8 cellular contexts compared by ENCODE assay signal in genomic region chr15:39874890-39875549, GRCh38. TPM values are rescaled to one million over a fixed set of nuclear protein-coding genes. Genes with fewer than 3 reads are reported as not detected.
A peak's percentile ranks its signal among the peaks of the same experiment; 100 is the strongest.
DNase-seq lines count a peak whose midpoint lies in the region; ATAC-seq and TF ChIP-seq lines count a peak whose summit lies in the region.

No MANE protein-coding gene starts in this region.

- H3K9ac ChIP-seq in DND-41 (ENCODE audit: low read depth, low read length): no peak overlapping the region

- peak; percentile 47; the same call in 1 of the 3 replicates for ATAC-seq in DND-41 (ENCODE audit: insufficient read depth, low read depth)
- peak; percentile 55 for ATAC-seq in esophagus mucosa
- no peak for ATAC-seq in HG03025 (IDR thresholded peaks at IDR 0.05; ENCODE audit: low FRiP score, unreplicated experiment)

- H3K4me2 ChIP-seq in DND-41 (ENCODE audit: insufficient read depth, low read length): no peak overlapping the region

- H3K4me1 ChIP-seq in DND-41 (ENCODE audit: insufficient read depth, low read length): no peaks in the 10 kb centered on the region

- H3K36me3 ChIP-seq in DND-41 (ENCODE audit: insufficient read depth, low read length): no peaks in the 10 kb centered on the region

- no peaks in the 10 kb centered on the region for H3K9me3 ChIP-seq in DND-41 (ENCODE audit: insufficient read depth, low read length, severe bottlenecking)

- peak; percentile 21 for DNase-seq in DND-41
- DNase-seq in HL-60 (ENCODE audit: low read depth in 1 of 2, low spot score in 1 of 2): peak in 1 of 2 experiments; percentile 37
- DNase-seq in SK-MEL-5 (ENCODE audit: low read depth, low spot score): peak; percentile 69
- peak; percentile 41 for DNase-seq in renal cortical epithelial cell (ENCODE audit: low read depth)
- DNase-seq in HK-2 (ENCODE audit: unreplicated experiment): no peak
- no peak for DNase-seq in A172 (ENCODE audit: low spot score)

- H2AFZ ChIP-seq in DND-41 (ENCODE audit: low read depth, low read length): no peak overlapping the region

- H4K20me1 ChIP-seq in DND-41 (ENCODE audit: insufficient read depth, low read length): no peaks in the 10 kb centered on the region

- H3K27me3 ChIP-seq in DND-41 (ENCODE audit: insufficient read depth, low read length, poor library complexity) (peaks cover under 1% of the 10 kb centered on the region), HL-60 (ENCODE audit: insufficient read depth, poor library complexity, severe bottlenecking) (no peaks in the 10 kb centered on the region)

- no peak overlapping the region for H3K4me3 ChIP-seq in DND-41 (ENCODE audit: low read depth in 1 of 2, low read length in 2 of 2)
- H3K4me3 ChIP-seq in HL-60 (replicated peaks; ENCODE audit: insufficient read depth, low read length): no peak overlapping the region

- in situ Hi-C loops in SK-MEL-5 (cut with HindIII; ENCODE audit: low pct_unique_long_range_greater_than_20kb, low sequenced_read_pairs): no loop called here

- no peaks in the 10 kb centered on the region for H3K79me2 ChIP-seq in DND-41 (ENCODE audit: insufficient read depth, low read length)

- H3K27ac ChIP-seq in DND-41 (ENCODE audit: low read length) (no peak overlapping the region), HL-60 (replicated peaks) (no peak overlapping the region)

- TF ChIP-seq CTCF in DND-41 (IDR thresholded peaks at IDR 0.05; ENCODE audit: borderline replicate concordance, extremely low read depth, low read length, poor library complexity, severe bottlenecking) (peak; percentile 68), HL-60 (IDR thresholded peaks at IDR 0.05; ENCODE audit: insufficient read depth, low read length) (peak; percentile 43)

RNA-seq across cellular contexts. Expression of gene GPR176, which starts 45.0 kb away (rescaled TPM):
- 5.3 and 6.3 TPM in 2 replicates for total RNA-seq in SK-MEL-5 (2014; rRNA removed; shearing (Covaris generic))
- 6.2 and 8.7 TPM in 2 replicates for polyA plus RNA-seq in SK-MEL-5 (2015; cell fraction: cytosol; rRNA removed)
- 3.3 and 3.5 TPM in 2 replicates for polyA plus RNA-seq in SK-MEL-5 (2015; cell fraction: nucleus; rRNA removed)
- total RNA-seq in esophagus mucosa (0.40 TPM), renal cortical epithelial cell (48.8 and 97.2 TPM in 2 replicates)
- total RNA-seq in A172 (2014; rRNA removed; shearing (Covaris generic)): 60.0 and 65.6 TPM in 2 replicates

RNA-seq across cellular contexts. Expression of gene EIF2AK4, which starts 58.9 kb away (rescaled TPM):
- 68.1 and 71.2 TPM in 2 replicates for total RNA-seq in SK-MEL-5 (2014; rRNA removed; shearing (Covaris generic))
- polyA plus RNA-seq in SK-MEL-5 (2015; cell fraction: cytosol; rRNA removed): 49.6 and 64.9 TPM in 2 replicates
- 28.3 and 30.2 TPM in 2 replicates for polyA plus RNA-seq in SK-MEL-5 (2015; cell fraction: nucleus; rRNA removed)
- total RNA-seq in esophagus mucosa (17.4 TPM), renal cortical epithelial cell (86.1 and 88.3 TPM in 2 replicates)
- total RNA-seq in A172 (2014; rRNA removed; shearing (Covaris generic)): 67.9 and 91.4 TPM in 2 replicates

Comparison
In these comparisons a context has a peak if more than half of its experiments do, and no peak if none do; other contexts are left out.
1. DNase-seq: peak in DND-41 (single experiment), SK-MEL-5 (single experiment) and renal cortical epithelial cell (single experiment); none in HK-2 (single experiment) and A172 (single experiment).